In genomic region chr2:121431214-121431613, GRCh38 we compare ENCODE assay signal across 30 cellular contexts.
"Had no signal": no experiment of that assay in that cellular context is flagged by ENCODE, and none has a peak within 500 bp of the region (broad histone marks: within the 10 kb centered on the region; RNA-seq: fewer than 3 reads in every experiment).

No MANE protein-coding gene starts in this region.

- H3K27ac Mint-ChIP-seq: neural progenitor cell; progenitor cell of endocrine pancreas; stimulated activated effector memory CD8-positive, alpha-beta T cell treated with anti-CD3 and anti-CD28 coated beads, Interleukin-12 subunit alpha, Interleukin-12 subunit beta, amount 100 ng/mL, for 72 hours; stimulated activated naive B cell treated with anti-CD40 and anti-IgM and Interleukin-4, amounts not matched to agents 10 μg/mL and 1 μg/mL and 100 μg/mL, for 72 hours; stimulated activated naive CD8-positive, alpha-beta T cell treated with anti-CD3 and anti-CD28 coated beads, Interleukin-15, Interleukin-2, amounts not matched to agents 100 ng/mL and 50 ng/mL, for 24 hours had no signal

- H3K9me3 Mint-ChIP-seq: natural killer cell; nephron; neural progenitor cell; stimulated activated effector memory CD8-positive, alpha-beta T cell treated with anti-CD3 and anti-CD28 coated beads, Interleukin-12 subunit alpha, Interleukin-12 subunit beta, amount 100 ng/mL, for 72 hours; stimulated activated naive B cell treated with anti-CD40 and anti-IgM and Interleukin-4, amounts not matched to agents 10 μg/mL and 1 μg/mL and 100 μg/mL, for 72 hours; stimulated activated naive CD8-positive, alpha-beta T cell treated with anti-CD3 and anti-CD28 coated beads, Interleukin-15, Interleukin-2, amounts not matched to agents 100 ng/mL and 50 ng/mL, for 24 hours had no signal

- H3K4me2 ChIP-seq: neural progenitor cell, smooth muscle cell had no signal

- ATAC-seq: natural killer cell; psoas muscle; right cardiac atrium; sciatic nerve; stimulated activated effector memory CD8-positive, alpha-beta T cell treated with anti-CD3 and anti-CD28 coated beads, Interleukin-12 subunit alpha, Interleukin-12 subunit beta, amount 100 ng/mL, for 72 hours; stimulated activated naive B cell treated with anti-CD40 and anti-IgM and Interleukin-4, amounts not matched to agents 10 μg/mL and 1 μg/mL and 100 μg/mL, for 72 hours had no signal

- H3K9me3 ChIP-seq: ovary, psoas muscle, spleen, stomach, thoracic aorta, thyroid gland, tibial nerve, upper lobe of left lung, vagina had no signal

- H3K4me3 ChIP-seq: neural progenitor cell, ovary, psoas muscle, skin epidermis, smooth muscle cell, spleen, stomach, thoracic aorta, thyroid gland, tibial nerve, upper lobe of left lung, vagina had no signal

- H3K4me1 ChIP-seq: neural progenitor cell, parathyroid adenoma, psoas muscle, spleen, thyroid gland, tibial nerve, upper lobe of left lung, vagina had no signal

- FAIRE-seq: urothelium cell line had no signal

- H3K36me3 ChIP-seq: neural progenitor cell, ovary had no signal

- H3K27me3 ChIP-seq: neural progenitor cell, ovary, spleen, stomach, thyroid gland, tibial nerve, upper lobe of left lung, vagina had no signal

- H3K27me3 Mint-ChIP-seq: progenitor cell of endocrine pancreas; stimulated activated naive B cell treated with anti-CD40 and anti-IgM and Interleukin-4, amounts not matched to agents 10 μg/mL and 1 μg/mL and 100 μg/mL, for 72 hours; stimulated activated naive CD8-positive, alpha-beta T cell treated with anti-CD3 and anti-CD28 coated beads, Interleukin-15, Interleukin-2, amounts not matched to agents 100 ng/mL and 50 ng/mL, for 24 hours had no signal

- DNase-seq: natural killer cell; occipital lobe; ovary; posterior cingulate gyrus; psoas muscle; right cardiac atrium; spleen; stimulated activated CD4-positive, alpha-beta T cell treated with anti-CD3 and anti-CD28 coated beads, Interleukin-12 subunit alpha, Interleukin-12 subunit beta, amount 100 ng/mL, for 4 hours; stimulated activated CD4-positive, alpha-beta T cell treated with anti-CD3 and anti-CD28 coated beads, Interleukin-2, amount 100 ng/mL, for 24 hours; stimulated activated CD4-positive, alpha-beta T cell treated with anti-CD3 and anti-CD28 coated beads, Interleukin-2, amount 100 ng/mL, for 48 hours; stimulated activated CD4-positive, alpha-beta T cell treated with anti-CD3 and anti-CD28 coated beads, Interleukin-4, amount 100 ng/mL, for 24 hours; stimulated activated naive B cell treated with anti-CD40 and anti-IgM and Interleukin-4, amounts not matched to agents 10 μg/mL and 1 μg/mL and 100 μg/mL, for 72 hours; stimulated activated naive CD4-positive, alpha-beta T cell treated with Interleukin-2 at 50 U/mL for 16 hours; stomach; thyroid gland; trophoblast cell; upper lobe of left lung had no signal

- H3K27ac ChIP-seq: neural progenitor cell, ovary, parathyroid adenoma, psoas muscle, skin epidermis, spleen, stomach, thoracic aorta, thyroid gland, tibial nerve, upper lobe of left lung, vagina had no signal

- H3K4me1 Mint-ChIP-seq: natural killer cell; neural progenitor cell; stimulated activated effector memory CD8-positive, alpha-beta T cell treated with anti-CD3 and anti-CD28 coated beads, Interleukin-12 subunit alpha, Interleukin-12 subunit beta, amount 100 ng/mL, for 72 hours; stimulated activated naive B cell treated with anti-CD40 and anti-IgM and Interleukin-4, amounts not matched to agents 10 μg/mL and 1 μg/mL and 100 μg/mL, for 72 hours had no signal

- H2AFZ ChIP-seq: neural progenitor cell, parathyroid adenoma had no signal

- H3K79me2 ChIP-seq: parathyroid adenoma had no signal

- H3K4me3 Mint-ChIP-seq: natural killer cell; nephron; neural progenitor cell; stimulated activated effector memory CD8-positive, alpha-beta T cell treated with anti-CD3 and anti-CD28 coated beads, Interleukin-12 subunit alpha, Interleukin-12 subunit beta, amount 100 ng/mL, for 72 hours; stimulated activated naive B cell treated with anti-CD40 and anti-IgM and Interleukin-4, amounts not matched to agents 10 μg/mL and 1 μg/mL and 100 μg/mL, for 72 hours; stimulated activated naive CD8-positive, alpha-beta T cell treated with anti-CD3 and anti-CD28 coated beads, Interleukin-15, Interleukin-2, amounts not matched to agents 100 ng/mL and 50 ng/mL, for 24 hours had no signal

- H3K9ac ChIP-seq: neural progenitor cell, parathyroid adenoma had no signal
